ENCODE assay signal across 10 cellular contexts in genomic region chr1:47532831-47533175, GRCh38.
DNase-seq lines count a peak whose midpoint lies in the region; ATAC-seq, FAIRE-seq and TF ChIP-seq lines count a peak whose summit lies in the region.
"Had no signal": no experiment of that assay in that cellular context is flagged by ENCODE, and none has a peak within 500 bp of the region (broad histone marks: within the 10 kb centered on the region; RNA-seq: fewer than 3 reads in every experiment).

No MANE protein-coding gene starts in this region.

- no peaks in the 10 kb centered on the region for H4K20me1 ChIP-seq in keratinocyte (ENCODE audit: control insufficient read depth, extremely low read depth, insufficient read depth, low read length)

- H3K27ac ChIP-seq in HEK293 (ENCODE audit: extremely low read depth, low read depth, low read length): no peak overlapping the region
- H3K27ac ChIP-seq in keratinocyte (ENCODE audit: control insufficient read depth, insufficient read depth, low read length): no peak overlapping the region
- no peak overlapping the region for H3K27ac ChIP-seq in small intestine (ENCODE audit: low read depth in 1 of 2, low read length in 1 of 2)
- H3K27ac ChIP-seq: cardiac muscle cell, VCaP had no signal

- H3K79me2 ChIP-seq in keratinocyte (ENCODE audit: control insufficient read depth, insufficient read depth, low read length): no peaks in the 10 kb centered on the region

- no peak overlapping the region for H2AFZ ChIP-seq in keratinocyte (ENCODE audit: control insufficient read depth, low read length)

- H3K9me3 ChIP-seq in HEK293 (ENCODE audit: control insufficient read depth, insufficient read depth, low read depth, low read length) (no peaks in the 10 kb centered on the region), keratinocyte (ENCODE audit: control insufficient read depth, low read depth, low read length) (peaks cover 2% of the 10 kb centered on the region), small intestine (ENCODE audit: control insufficient read depth, low read depth) (no peaks in the 10 kb centered on the region)

- no peak for ATAC-seq in HG02588 (IDR thresholded peaks at IDR 0.05; ENCODE audit: unreplicated experiment)

- POLR2A ChIA-PET in HEK293 (lab: Yijun Ruan, JAX): no interaction called here

- FAIRE-seq in keratinocyte (lab: Jason Lieb, UNC) (no peak), small intestine (lab: Jason Lieb, UNC) (no peak)

- no peak for TF ChIP-seq CTCF in HEK293 (tag by site-specific recombination; IDR thresholded peaks at IDR 0.05)
- TF ChIP-seq CTCF in astrocyte of the cerebellum (IDR thresholded peaks at IDR 0.05; ENCODE audit: low read depth, low read length, missing control alignments): no peak
- no peak for TF ChIP-seq CTCF in keratinocyte (optimal IDR thresholded peaks at IDR 0.05 in 1 of 3, IDR thresholded peaks at IDR 0.05 in 1 of 3, conservative IDR thresholded peaks at IDR 0.05 in 1 of 3; ENCODE audit: extremely low read depth in 1 of 3, insufficient read depth in 2 of 3, low read length in 3 of 3)

- CTCF ChIA-PET in HEK293 (lab: Yijun Ruan, JAX): interaction anchor here (0.7 kb wide), 1 partner anchor 99 kb away, joined by 3 read pairs; no protein-coding TSS in a partner anchor

- H3K4me1 ChIP-seq in HEK293 (ENCODE audit: control insufficient read depth, insufficient read depth, low read length): peaks cover 23% of the 10 kb centered on the region
- H3K4me1 ChIP-seq in keratinocyte (ENCODE audit: control insufficient read depth, extremely low read depth, insufficient read depth, low read length): peaks cover 4% of the 10 kb centered on the region
- peaks cover 0 to 4% of the 10 kb centered on the region in 2 donors for H3K4me1 ChIP-seq in small intestine (ENCODE audit: control insufficient read depth in 2 of 2, insufficient read depth in 1 of 2, low read depth in 1 of 2, low read length in 1 of 2)

- in situ Hi-C loops in astrocyte of the cerebellum (cut with HindIII; ENCODE audit: low sequenced_read_pairs): no loop called here

- dilution Hi-C loops in keratinocyte (cut with MboI; ENCODE audit: extremely low pct_ligation_motif_present, low sequenced_read_pairs): no loop called here

- DNase-seq in astrocyte of the cerebellum (ENCODE audit: low read depth) (no peak), keratinocyte (ENCODE audit: low read depth, low spot score) (no peak), small intestine (no peak), hepatic stellate cell (ENCODE audit: low spot score) (no peak), AG08396 (ENCODE audit: low spot score) (no peak), activated gamma-delta T cell (lab: John Stamatoyannopoulos, UW) (no peak)

- H3K9me1 ChIP-seq in keratinocyte (ENCODE audit: control insufficient read depth, extremely low read depth, insufficient read depth, low read length): no peaks in the 10 kb centered on the region

- H3K4me3 ChIP-seq in HEK293 (ENCODE audit: low read depth, low read length) (no peak overlapping the region), astrocyte of the cerebellum (ENCODE audit: low read depth, low read length) (peak overlapping the region; percentile 41), keratinocyte (ENCODE audit: control insufficient read depth in 2 of 3, extremely low read depth in 1 of 3, insufficient read depth in 2 of 3, low read depth in 1 of 3, low read length in 3 of 3) (peak overlapping the region in 1 of 3 experiments; percentile 38), small intestine (ENCODE audit: low read depth in 1 of 2, low read length in 2 of 2) (peak overlapping the region; percentile 24 to 34)

- peaks cover 37% of the 10 kb centered on the region for H3K27me3 ChIP-seq in keratinocyte (ENCODE audit: control insufficient read depth, extremely low read depth, insufficient read depth, low read length)
- H3K27me3 ChIP-seq in small intestine (ENCODE audit: control insufficient read depth in 2 of 2, insufficient read depth in 2 of 2, low read length in 2 of 2): no peaks in the 10 kb centered on the region
- H3K27me3 ChIP-seq: cardiac muscle cell had no signal

- H3K36me3 ChIP-seq in HEK293 (ENCODE audit: control insufficient read depth in 2 of 2, insufficient read depth in 1 of 2, low read length in 2 of 2): no peaks in the 10 kb centered on the region
- H3K36me3 ChIP-seq in keratinocyte (ENCODE audit: control insufficient read depth in 2 of 2, extremely low read depth in 1 of 2, insufficient read depth in 2 of 2, low read length in 2 of 2): no peaks in the 10 kb centered on the region
- H3K36me3 ChIP-seq in small intestine (ENCODE audit: control insufficient read depth in 2 of 2, insufficient read depth in 2 of 2, low read length in 2 of 2): no peaks in the 10 kb centered on the region
- H3K36me3 ChIP-seq: cardiac muscle cell had no signal

- no peak overlapping the region for H3K9ac ChIP-seq in keratinocyte (ENCODE audit: control insufficient read depth, extremely low read depth, insufficient read depth, low read length)

- peak overlapping the region; percentile 47 for H3K4me2 ChIP-seq in keratinocyte (ENCODE audit: control insufficient read depth, extremely low read depth, insufficient read depth, low read depth, low read length)

- WGBS in small intestine, 3 donors: 48 to 72% (median 60%) methylated on average over 5 of the region's 5 CpGs

TF ChIP-seq in HEK293, 187 proteins besides CTCF, POLR2A, EP300 and RAD21:
- TF ChIP-seq ZNF571 (tag by site-specific recombination; IDR thresholded peaks at IDR 0.05) (no peak), ZFHX2 (tag by site-specific recombination; conservative IDR thresholded peaks at IDR 0.05) (0 out of 2 replicates have a peak, but pooled peaks have one; percentile 6)
